11 cellular contexts compared by ENCODE assay signal in the genomic region with DNA sequence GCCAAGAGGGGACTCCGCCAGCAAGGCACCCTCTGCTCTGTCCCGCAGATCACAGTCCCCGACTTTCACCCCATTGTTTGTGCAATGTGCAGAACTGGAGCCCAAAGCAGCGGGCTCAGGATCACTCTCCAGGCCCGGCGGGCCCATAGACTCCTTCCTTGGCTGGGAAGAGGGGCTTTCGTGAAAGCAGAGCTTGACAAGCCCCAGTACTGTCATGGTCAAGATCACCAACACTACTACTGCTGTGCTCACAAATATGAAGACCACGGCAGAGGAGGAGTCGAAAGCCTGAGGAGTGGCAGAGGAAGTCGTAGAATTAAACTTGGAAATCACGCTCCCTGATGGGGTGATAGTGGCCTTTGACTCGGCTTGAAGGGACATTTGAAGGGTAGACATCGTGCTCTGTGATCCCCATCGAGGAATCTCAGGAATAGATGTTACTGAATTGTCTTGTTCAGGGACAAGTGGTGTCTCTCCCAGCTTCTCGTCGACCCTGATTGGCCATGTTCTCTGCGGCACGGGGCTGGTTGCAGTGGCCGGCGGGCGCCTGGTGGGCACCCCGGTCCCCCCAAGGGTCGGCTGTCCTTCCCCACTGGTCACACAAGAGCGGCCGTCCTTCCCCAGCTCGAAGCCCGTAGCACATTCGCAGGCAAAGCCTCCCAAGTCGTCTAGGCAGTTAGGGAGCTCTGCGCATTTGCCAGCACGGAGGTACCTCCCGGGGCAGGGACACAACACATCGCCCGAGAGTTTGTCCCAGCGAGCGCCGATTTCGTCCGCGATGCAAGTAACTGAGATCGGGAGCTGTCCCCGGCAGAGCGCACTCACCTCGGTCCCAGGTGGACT. TPM values are rescaled to one million over a fixed set of nuclear protein-coding genes. Genes with fewer than 3 reads are reported as not detected.
DNase-seq lines count a peak whose midpoint lies in the region; ATAC-seq and TF ChIP-seq lines count a peak whose summit lies in the region.
"Had no signal": no experiment of that assay in that cellular context is flagged by ENCODE, and none has a peak within 500 bp of the region (broad histone marks: within the 10 kb centered on the region; RNA-seq: fewer than 3 reads in every experiment).

No MANE protein-coding gene starts in this region.

- no peaks in the 10 kb centered on the region for H3K36me3 ChIP-seq in ectodermal cell (ENCODE audit: control insufficient read depth, insufficient read depth, low read length)
- H3K36me3 ChIP-seq in lung (ENCODE audit: control insufficient read depth in 2 of 2, insufficient read depth in 2 of 2, low read length in 2 of 2), result no peaks in the 10 kb centered on the region
- H3K36me3 ChIP-seq in thyroid gland, result no peaks in the 10 kb centered on the region

- DNase-seq in NCI-H510A treated with DMSO at 0.1 percent for 48 hours (lab: John Stamatoyannopoulos, UW) (peak; percentile 31), NCI-H510A (lab: John Stamatoyannopoulos, UW) (no peak), lung (ENCODE audit: low spot score) (no peak), thyroid gland (no peak), left colon (no peak)
- DNase-seq in activated CD4-positive, alpha-beta T cell treated with anti-CD3 and anti-CD28 coated beads for 1 hour, result no peak
- DNase-seq: effector memory CD4-positive, alpha-beta T cell; NCI-H1694 had no signal

- H3K27me3 ChIP-seq in ectodermal cell (ENCODE audit: control insufficient read depth, insufficient read depth, low read length, poor library complexity, severe bottlenecking), result peaks cover 47% of the 10 kb centered on the region
- no peaks in the 10 kb centered on the region for H3K27me3 ChIP-seq in lung (ENCODE audit: control insufficient read depth, insufficient read depth)
- peaks cover 3% of the 10 kb centered on the region for H3K27me3 ChIP-seq in thyroid gland

- intact Hi-C loops in thyroid gland (cut with DNase I), result no loop called here
- intact Hi-C loops in left colon (cut with DNase I, micrococcal nuclease), result no loop called here

- TF ChIP-seq POLR2A in thyroid gland (IDR thresholded peaks at IDR 0.05), result no peak

- no peak for TF ChIP-seq CTCF in lung (IDR thresholded peaks at IDR 0.05; ENCODE audit: control extremely low read depth, extremely low read depth)
- TF ChIP-seq CTCF in thyroid gland (IDR thresholded peaks at IDR 0.05), result no peak

- 26 to 28% methylated on average over 44 of the region's 44 CpGs for WGBS in ectodermal cell, 2 experiments
- 14 to 15% methylated on average over 44 of the region's 44 CpGs for WGBS in lung, 2 donors
- WGBS in thyroid gland, 2 donors, result 41 to 42% methylated on average over 14 to 18 of the region's 44 CpGs

- no peaks in the 10 kb centered on the region for H3K4me1 ChIP-seq in ectodermal cell (ENCODE audit: control insufficient read depth, insufficient read depth, low read length)
- no peaks in the 10 kb centered on the region for H3K4me1 ChIP-seq in lung (ENCODE audit: control insufficient read depth in 2 of 2, insufficient read depth in 2 of 2, low read length in 2 of 2)
- H3K4me1 ChIP-seq in thyroid gland, result peaks cover 0 to 10% of the 10 kb centered on the region in 2 donors

- H3K27ac ChIP-seq in ectodermal cell (ENCODE audit: insufficient read depth, low read depth, low read length, poor library complexity, severe bottlenecking) (no peak overlapping the region), lung (ENCODE audit: low read depth in 1 of 2, low read length in 1 of 2) (peak overlapping the region; percentile 92 to 93), thyroid gland (peak overlapping the region; percentile 46 to 68 (median 68))
- H3K27ac ChIP-seq: 22Rv1 had no signal

- H3K4me3 ChIP-seq in ectodermal cell (ENCODE audit: insufficient read depth, low read depth, low read length) (peak overlapping the region; percentile 41), lung (peak overlapping the region; percentile 73), thyroid gland (replicated peaks in 1 of 3) (peak overlapping the region in 2 of 3 donors; percentile 17 to 26)

- H3K9me3 ChIP-seq in ectodermal cell (ENCODE audit: control insufficient read depth, low read length) (no peaks in the 10 kb centered on the region), lung (ENCODE audit: control insufficient read depth in 2 of 2, insufficient read depth in 1 of 2, low read length in 1 of 2) (no peaks in the 10 kb centered on the region), thyroid gland (no peaks in the 10 kb centered on the region)

- no peak for ATAC-seq in lung (ENCODE audit: insufficient read depth, low FRiP score)
- no peak for ATAC-seq in GM19395 (IDR thresholded peaks at IDR 0.05; ENCODE audit: unreplicated experiment)
- ATAC-seq in left colon, result no peak

RNA-seq across cellular contexts. Expression of a gene that starts 1.1 kb away (rescaled TPM):
- polyA plus RNA-seq in ectodermal cell (2013, experiment 1 of 4), result 0.17 TPM
- polyA plus RNA-seq in ectodermal cell (2013, experiment 2 of 4), result 0.09 TPM
- not detected for polyA plus RNA-seq in ectodermal cell (2013, experiment 3 of 4)
- polyA plus RNA-seq in ectodermal cell (2013, experiment 4 of 4), result 0.16 TPM
- total RNA-seq in lung (10 to 100 TPM; 91.3 to 97.7 TPM), thyroid gland (10 to 100 TPM; 15.5 to 44.5 (median 23.4) TPM), left colon (1 to 10 TPM; 5.8 to 7.7 TPM)
- 10 to 100 TPM; 28.4 to 75.3 TPM for polyA plus RNA-seq in lung

RNA-seq across cellular contexts. Expression of a gene that starts 47.1 kb away (rescaled TPM):
- not detected for polyA plus RNA-seq in ectodermal cell (2013, experiment 1 of 4)
- polyA plus RNA-seq in ectodermal cell (2013, experiment 2 of 4), result not detected
- not detected for polyA plus RNA-seq in ectodermal cell (2013, experiment 3 of 4)
- polyA plus RNA-seq in ectodermal cell (2013, experiment 4 of 4), result not detected
- 1 to 10 TPM; 4.3 to 7.9 TPM for total RNA-seq in lung
- polyA plus RNA-seq in lung, result 1 to 10 TPM; 1.6 to 2.2 TPM
- total RNA-seq in thyroid gland, result under 1 TPM in 3 of 4 donors, not detected in 1; 0.11 to 0.39 (median 0.13) TPM
- total RNA-seq in left colon, result 10 to 100 TPM; 10.0 to 10.5 TPM

Comparison
In these comparisons a context has a peak if more than half of its experiments do, and no peak if none do; other contexts are left out.
1. H3K4me3 ChIP-seq: peak in every context shown above with its lines; median percentile 73 in lung; 41 in ectodermal cell; 22 in thyroid gland.